In genomic region chr1:32773018-32773763, GRCh38 we compare ENCODE assay signal across 8 cellular contexts. TPM values are rescaled to one million over a fixed set of nuclear protein-coding genes. Genes with fewer than 3 reads are reported as not detected.
A peak's percentile ranks its signal among the peaks of the same experiment; 100 is the strongest.
DNase-seq lines count a peak whose midpoint lies in the region; ATAC-seq and TF ChIP-seq lines count a peak whose summit lies in the region.

No MANE protein-coding gene starts in this region.

- no peaks in the 10 kb centered on the region for H3K27me3 ChIP-seq in right atrium auricular region
- H3K27me3 ChIP-seq in sigmoid colon: no peaks in the 10 kb centered on the region

- intact Hi-C loops in sigmoid colon (cut with DNase I): loop anchor here (1.0 to 10.0 kb wide), 2 partner anchors 61 to 248 kb away; no protein-coding TSS in a partner anchor

- WGBS in sigmoid colon, 2 donors: 18 to 42% methylated on average over 9 of the region's 9 CpGs

- ATAC-seq in GM21381 (IDR thresholded peaks at IDR 0.05; ENCODE audit: unreplicated experiment): no peak

- TF ChIP-seq POLR2A in GM15510 (IDR thresholded peaks at IDR 0.05; ENCODE audit: borderline replicate concordance, extremely low read depth, insufficient read length) (peak; percentile 30), sigmoid colon (IDR thresholded peaks at IDR 0.05) (no peak)

- peak; percentile 81 to 95 for TF ChIP-seq CTCF in right atrium auricular region (IDR thresholded peaks at IDR 0.05)
- peak; percentile 75 to 93 (median 88) for TF ChIP-seq CTCF in sigmoid colon (IDR thresholded peaks at IDR 0.05)

- no peak overlapping the region for H3K4me3 ChIP-seq in right atrium auricular region
- H3K4me3 ChIP-seq in sigmoid colon: no peak overlapping the region

- DNase-seq in A172 (ENCODE audit: low spot score) (peak; percentile 51), NCI-H1694 treated with DMSO at 0.1 percent for 48 hours (lab: John Stamatoyannopoulos, UW) (peak; percentile 31), T-helper 22 cell (ENCODE audit: low read depth) (peak; percentile 19), amygdala (lab: John Stamatoyannopoulos, UW) (peak in 46 of 56 donors; percentile 10 to 84 (median 40)), right atrium auricular region (ENCODE audit: low spot score) (peak; percentile 86), sigmoid colon (peak; percentile 92)

- TF ChIP-seq EP300 in sigmoid colon (IDR thresholded peaks at IDR 0.05): no peak

- no peaks in the 10 kb centered on the region for H3K9me3 ChIP-seq in right atrium auricular region
- H3K9me3 ChIP-seq in sigmoid colon: no peaks in the 10 kb centered on the region

- H3K36me3 ChIP-seq in right atrium auricular region (peaks cover 31% of the 10 kb centered on the region), sigmoid colon (peaks cover 0 to 56% (median 10%) of the 10 kb centered on the region in 4 donors)

- H3K27ac ChIP-seq in right atrium auricular region (no peak overlapping the region), sigmoid colon (no peak overlapping the region)

- H3K4me1 ChIP-seq in right atrium auricular region: peaks cover 0 to 8% of the 10 kb centered on the region in 2 donors
- H3K4me1 ChIP-seq in sigmoid colon: peaks cover 0 to 7% (median 5%) of the 10 kb centered on the region in 4 donors

RNA-seq across cellular contexts. Expression of gene YARS1, which starts 44.0 kb away (rescaled TPM):
- 63.4 and 79.1 TPM in 2 replicates for total RNA-seq in A172 (2014; rRNA removed; shearing (Covaris generic))
- total RNA-seq in right atrium auricular region: 10 to 100 TPM; 23.3 to 33.1 TPM
- total RNA-seq in sigmoid colon: 10 to 100 TPM; 29.6 to 46.8 (median 37.6) TPM
- 10 to 100 TPM; 28.7 to 65.2 (median 33.6) TPM for polyA plus RNA-seq in sigmoid colon

RNA-seq across cellular contexts. Expression of gene S100PBP, which starts 44.3 kb away (rescaled TPM):
- 20.0 and 20.4 TPM in 2 replicates for total RNA-seq in A172 (2014; rRNA removed; shearing (Covaris generic))
- total RNA-seq in right atrium auricular region (10 to 100 TPM in 1 of 2 donors, 1 to 10 TPM in 1; 5.7 to 10.8 TPM), sigmoid colon (10 to 100 TPM; 25.2 to 50.7 (median 28.9) TPM)
- polyA plus RNA-seq in sigmoid colon: 10 to 100 TPM in 2 of 3 donors, 1 to 10 TPM in 1; 3.2 to 12.7 (median 10.2) TPM

Comparison
In these comparisons a context has a peak if more than half of its experiments do, and no peak if none do; other contexts are left out.
1. DNase-seq: peak in every context shown above with its lines; median percentile 92 in sigmoid colon; 86 in right atrium auricular region; 51 in A172; 40 in amygdala; 31 in NCI-H1694 treated with DMSO at 0.1 percent for 48 hours; 19 in T-helper 22 cell.